In genomic region chr12:113880993-113881392, GRCh38 we compare ENCODE assay signal across 12 cellular contexts.
"Had no signal": no experiment of that assay in that cellular context is flagged by ENCODE, and none has a peak within 500 bp of the region (broad histone marks: within the 10 kb centered on the region; RNA-seq: fewer than 3 reads in every experiment).

No MANE protein-coding gene starts in this region.

- H3K4me3 Mint-ChIP-seq: activated CD4-positive, alpha-beta T cell treated with anti-CD3 and anti-CD28 coated beads, Interleukin-2, amount 10 ng/mL, durations not matched to agents 7 days and 5 days; activated naive CD8-positive, alpha-beta T cell; neural crest cell; stimulated activated naive CD8-positive, alpha-beta T cell treated with anti-CD3 and anti-CD28 coated beads, Interleukin-15, Interleukin-2, amounts not matched to agents 100 ng/mL and 50 ng/mL, for 24 hours had no signal

- H3K9me3 Mint-ChIP-seq: activated CD4-positive, alpha-beta T cell treated with anti-CD3 and anti-CD28 coated beads, Interleukin-2, amount 10 ng/mL, durations not matched to agents 7 days and 5 days; stimulated activated naive CD8-positive, alpha-beta T cell treated with anti-CD3 and anti-CD28 coated beads, Interleukin-15, Interleukin-2, amounts not matched to agents 100 ng/mL and 50 ng/mL, for 24 hours had no signal

- H3K4me1 Mint-ChIP-seq: activated CD4-positive, alpha-beta T cell treated with anti-CD3 and anti-CD28 coated beads, Interleukin-2, amount 10 ng/mL, durations not matched to agents 7 days and 5 days; neural crest cell had no signal

- DNase-seq: activated CD4-positive, alpha-beta T cell treated with anti-CD3 and anti-CD28 coated beads, Interleukin-2, amount 10 ng/mL, durations not matched to agents 7 days and 5 days; activated CD8-positive, alpha-beta memory T cell treated with anti-CD3 and anti-CD28 coated beads for 24 hours; activated gamma-delta T cell treated with Interleukin-2 at 50 U/mL for 16 hours; amniotic stem cell; esophagus squamous epithelium; kidney glomerular epithelial cell; psoas muscle; trophoblast cell had no signal

- H3K27ac Mint-ChIP-seq: activated CD4-positive, alpha-beta T cell treated with anti-CD3 and anti-CD28 coated beads, Interleukin-2, amount 10 ng/mL, durations not matched to agents 7 days and 5 days; activated naive CD8-positive, alpha-beta T cell; stimulated activated naive CD8-positive, alpha-beta T cell treated with anti-CD3 and anti-CD28 coated beads, Interleukin-15, Interleukin-2, amounts not matched to agents 100 ng/mL and 50 ng/mL, for 24 hours had no signal

- ATAC-seq: psoas muscle, sciatic nerve had no signal

- H3K27me3 Mint-ChIP-seq: activated CD4-positive, alpha-beta T cell treated with anti-CD3 and anti-CD28 coated beads, Interleukin-2, amount 10 ng/mL, durations not matched to agents 7 days and 5 days; activated naive CD8-positive, alpha-beta T cell; stimulated activated naive CD8-positive, alpha-beta T cell treated with anti-CD3 and anti-CD28 coated beads, Interleukin-15, Interleukin-2, amounts not matched to agents 100 ng/mL and 50 ng/mL, for 24 hours had no signal
